Comparison of ENCODE assay signal across 10 cellular contexts in genomic region chr5:102811962-102812361, GRCh38. TPM values are rescaled to one million over a fixed set of nuclear protein-coding genes. Genes with fewer than 3 reads are reported as not detected.
A peak's percentile ranks its signal among the peaks of the same experiment; 100 is the strongest.
DNase-seq lines count a peak whose midpoint lies in the region; ATAC-seq and TF ChIP-seq lines count a peak whose summit lies in the region.
"Had no signal": no experiment of that assay in that cellular context is flagged by ENCODE, and none has a peak within 500 bp of the region (broad histone marks: within the 10 kb centered on the region; RNA-seq: fewer than 3 reads in every experiment).

No MANE protein-coding gene starts in this region.

- no peaks in the 10 kb centered on the region for H3K27me3 ChIP-seq in RWPE2 (ENCODE audit: insufficient read depth, poor library complexity, severe bottlenecking)

- H3K4me1 ChIP-seq in RWPE2 (ENCODE audit: insufficient read depth, poor library complexity, severe bottlenecking): peaks cover 10% of the 10 kb centered on the region

- peaks cover 7% of the 10 kb centered on the region; the same call in 1 of the 2 replicates for H3K36me3 ChIP-seq in RWPE2 (ENCODE audit: low read depth)

- no peak overlapping the region for H3K4me3 ChIP-seq in RWPE2 (ENCODE audit: severe bottlenecking)

- no peaks in the 10 kb centered on the region for H3K9me3 ChIP-seq in RWPE2 (ENCODE audit: severe bottlenecking)

- no peak overlapping the region for H3K27ac ChIP-seq in RWPE2 (ENCODE audit: poor library complexity, severe bottlenecking)

- no peak for TF ChIP-seq CTCF in RWPE2 (IDR thresholded peaks at IDR 0.05; ENCODE audit: poor library complexity, severe bottlenecking)

- ATAC-seq in GM19025 (IDR thresholded peaks at IDR 0.05; ENCODE audit: low read depth, unreplicated experiment): peak; percentile 47
- ATAC-seq in RWPE2 (ENCODE audit: low read depth): peak; percentile 87
- no peak for ATAC-seq in GM21717 (IDR thresholded peaks at IDR 0.05; ENCODE audit: unreplicated experiment)
- ATAC-seq: activated CD4-positive, CD25-positive, alpha-beta regulatory T cell treated with anti-CD3 and anti-CD28 coated beads, Interleukin-2, amount 50 U/mL, for 24 hours; stimulated activated memory B cell treated with anti-CD40 and anti-IgM and Interleukin-4, amounts not matched to agents 10 μg/mL and 1 μg/mL and 100 μg/mL, for 72 hours had no signal

- DNase-seq in LHCN-M2 (ENCODE audit: low read depth) (peak; percentile 90), RWPE2 (ENCODE audit: low spot score) (no peak), kidney tubule cell (ENCODE audit: low spot score) (peak; percentile 74), NCI-H2227 (lab: John Stamatoyannopoulos, UW; ENCODE audit: unreplicated experiment) (no peak), cerebellum (ENCODE audit: low spot score) (no peak)
- no peak for DNase-seq in activated CD4-positive, alpha-beta T cell treated with anti-CD3 and anti-CD28 coated beads, Interleukin-2, amount 50 U/mL, for 4 hours

RNA-seq across cellular contexts. Expression of gene PAM, which starts 56.9 kb away (rescaled TPM):
- total RNA-seq in LHCN-M2 (2014; rRNA removed) (400 and 504 TPM in 2 replicates), cerebellum (148 TPM)
- 114 TPM for polyA plus RNA-seq in LHCN-M2 (2012)

Comparison
In these comparisons a context has a peak if more than half of its experiments do, and no peak if none do; other contexts are left out.
1. DNase-seq: peak in LHCN-M2 (single experiment) and kidney tubule cell (single experiment); none in RWPE2 (single experiment), NCI-H2227 (single experiment), activated CD4-positive, alpha-beta T cell treated with anti-CD3 and anti-CD28 coated beads, Interleukin-2, amount 50 U/mL, for 4 hours (0 of 2) and cerebellum (single experiment).